1 cellular context compared by ENCODE assay signal in genomic region chr6:36671687-36672375, GRCh38.
TF ChIP-seq lines count a peak whose summit lies in the region.

No MANE protein-coding gene starts in this region.

TF ChIP-seq in HepG2, 621 proteins besides CTCF, POLR2A, EP300 and RAD21 (continued from another document and continues in another):
- 0 out of 2 replicates have a peak, but pooled peaks have one; percentile 60 for TF ChIP-seq HMGXB3 (CRISPR knock-in tag; IDR thresholded peaks at IDR 0.05; ENCODE audit: borderline replicate concordance)
- TF ChIP-seq, protein P1, sequence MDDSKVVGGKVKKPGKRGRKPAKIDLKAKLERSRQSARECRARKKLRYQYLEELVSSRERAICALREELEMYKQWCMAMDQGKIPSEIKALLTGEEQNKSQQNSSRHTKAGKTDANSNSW (CRISPR knock-in tag; IDR thresholded peaks at IDR 0.05; ENCODE audit: borderline replicate concordance) = no peak
- no peak for TF ChIP-seq THYN1 (CRISPR knock-in tag; IDR thresholded peaks at IDR 0.05; ENCODE audit: borderline replicate concordance, low read depth)
- TF ChIP-seq STAT5B (CRISPR knock-in tag; IDR thresholded peaks at IDR 0.05) = no peak
- no peak for TF ChIP-seq MLX (CRISPR knock-in tag; IDR thresholded peaks at IDR 0.05)
- TF ChIP-seq MAFF (IDR thresholded peaks at IDR 0.05; ENCODE audit: low read depth, low read length) = no peak
- TF ChIP-seq, protein P2, sequence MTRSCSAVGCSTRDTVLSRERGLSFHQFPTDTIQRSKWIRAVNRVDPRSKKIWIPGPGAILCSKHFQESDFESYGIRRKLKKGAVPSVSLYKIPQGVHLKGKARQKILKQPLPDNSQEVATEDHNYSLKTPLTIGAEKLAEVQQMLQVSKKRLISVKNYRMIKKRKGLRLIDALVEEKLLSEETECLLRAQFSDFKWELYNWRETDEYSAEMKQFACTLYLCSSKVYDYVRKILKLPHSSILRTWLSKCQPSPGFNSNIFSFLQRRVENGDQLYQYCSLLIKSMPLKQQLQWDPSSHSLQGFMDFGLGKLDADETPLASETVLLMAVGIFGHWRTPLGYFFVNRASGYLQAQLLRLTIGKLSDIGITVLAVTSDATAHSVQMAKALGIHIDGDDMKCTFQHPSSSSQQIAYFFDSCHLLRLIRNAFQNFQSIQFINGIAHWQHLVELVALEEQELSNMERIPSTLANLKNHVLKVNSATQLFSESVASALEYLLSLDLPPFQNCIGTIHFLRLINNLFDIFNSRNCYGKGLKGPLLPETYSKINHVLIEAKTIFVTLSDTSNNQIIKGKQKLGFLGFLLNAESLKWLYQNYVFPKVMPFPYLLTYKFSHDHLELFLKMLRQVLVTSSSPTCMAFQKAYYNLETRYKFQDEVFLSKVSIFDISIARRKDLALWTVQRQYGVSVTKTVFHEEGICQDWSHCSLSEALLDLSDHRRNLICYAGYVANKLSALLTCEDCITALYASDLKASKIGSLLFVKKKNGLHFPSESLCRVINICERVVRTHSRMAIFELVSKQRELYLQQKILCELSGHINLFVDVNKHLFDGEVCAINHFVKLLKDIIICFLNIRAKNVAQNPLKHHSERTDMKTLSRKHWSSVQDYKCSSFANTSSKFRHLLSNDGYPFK (CRISPR knock-in tag; IDR thresholded peaks at IDR 0.05; ENCODE audit: borderline replicate concordance) = no peak
- TF ChIP-seq ZNF724P (CRISPR knock-in tag; IDR thresholded peaks at IDR 0.05; ENCODE audit: borderline replicate concordance) = no peak
- TF ChIP-seq, protein P3, sequence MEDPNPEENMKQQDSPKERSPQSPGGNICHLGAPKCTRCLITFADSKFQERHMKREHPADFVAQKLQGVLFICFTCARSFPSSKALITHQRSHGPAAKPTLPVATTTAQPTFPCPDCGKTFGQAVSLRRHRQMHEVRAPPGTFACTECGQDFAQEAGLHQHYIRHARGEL (CRISPR knock-in tag; IDR thresholded peaks at IDR 0.05) = no peak
- TF ChIP-seq MEF2D (CRISPR knock-in tag; IDR thresholded peaks at IDR 0.05) = no peak
- no peak for TF ChIP-seq NCOR1 (IDR thresholded peaks at IDR 0.05; ENCODE audit: borderline replicate concordance, low read length)
- no peak for TF ChIP-seq ZNF550 (CRISPR knock-in tag; IDR thresholded peaks at IDR 0.05; ENCODE audit: borderline replicate concordance)
- TF ChIP-seq SUZ12 (IDR thresholded peaks at IDR 0.05; ENCODE audit: low read depth, low read length) = no peak
- no peak for TF ChIP-seq ZNF264 (CRISPR knock-in tag; IDR thresholded peaks at IDR 0.05)
- TF ChIP-seq NR1H2 (CRISPR knock-in tag; IDR thresholded peaks at IDR 0.05; ENCODE audit: borderline replicate concordance, low read depth) = no peak
- TF ChIP-seq ZNF251 (CRISPR knock-in tag; IDR thresholded peaks at IDR 0.05) = no peak; the same call in 1 of the 2 replicates
- peak; percentile 20; the same call in 1 of the 2 replicates for TF ChIP-seq MAX (IDR thresholded peaks at IDR 0.05)
- TF ChIP-seq, protein P4, sequence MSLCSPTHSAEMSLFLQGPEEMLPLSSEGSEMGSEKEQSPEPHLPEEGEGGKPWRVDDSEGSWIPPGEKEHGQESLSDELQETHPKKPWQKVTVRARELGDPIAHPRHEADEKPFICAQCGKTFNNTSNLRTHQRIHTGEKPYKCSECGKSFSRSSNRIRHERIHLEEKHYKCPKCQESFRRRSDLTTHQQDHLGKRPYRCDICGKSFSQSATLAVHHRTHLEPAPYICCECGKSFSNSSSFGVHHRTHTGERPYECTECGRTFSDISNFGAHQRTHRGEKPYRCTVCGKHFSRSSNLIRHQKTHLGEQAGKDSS (CRISPR knock-in tag; IDR thresholded peaks at IDR 0.05; ENCODE audit: borderline replicate concordance, low read depth) = no peak
- TF ChIP-seq ZNF33A (CRISPR knock-in tag; IDR thresholded peaks at IDR 0.05; ENCODE audit: borderline replicate concordance) = no peak
- no peak for TF ChIP-seq ZNF746 (CRISPR knock-in tag; IDR thresholded peaks at IDR 0.05)
- no peak for TF ChIP-seq MED8 (CRISPR knock-in tag; IDR thresholded peaks at IDR 0.05; ENCODE audit: insufficient replicate concordance)
- peak; percentile 68 for TF ChIP-seq ZFX (CRISPR knock-in tag; IDR thresholded peaks at IDR 0.05; ENCODE audit: low read depth)
- no peak for TF ChIP-seq ATF7-NPFF (CRISPR knock-in tag; IDR thresholded peaks at IDR 0.05; ENCODE audit: low read depth)
- TF ChIP-seq KLF6 (CRISPR knock-in tag; IDR thresholded peaks at IDR 0.05) = no peak
- TF ChIP-seq MLLT10 (CRISPR knock-in tag; IDR thresholded peaks at IDR 0.05) = no peak
- no peak for TF ChIP-seq ZSCAN9 (CRISPR knock-in tag; IDR thresholded peaks at IDR 0.05; ENCODE audit: borderline replicate concordance)
- TF ChIP-seq ONECUT2 (CRISPR knock-in tag; IDR thresholded peaks at IDR 0.05) = peak; percentile 82
- TF ChIP-seq NR3C1 (CRISPR knock-in tag; IDR thresholded peaks at IDR 0.05) = no peak
- TF ChIP-seq, protein P5, sequence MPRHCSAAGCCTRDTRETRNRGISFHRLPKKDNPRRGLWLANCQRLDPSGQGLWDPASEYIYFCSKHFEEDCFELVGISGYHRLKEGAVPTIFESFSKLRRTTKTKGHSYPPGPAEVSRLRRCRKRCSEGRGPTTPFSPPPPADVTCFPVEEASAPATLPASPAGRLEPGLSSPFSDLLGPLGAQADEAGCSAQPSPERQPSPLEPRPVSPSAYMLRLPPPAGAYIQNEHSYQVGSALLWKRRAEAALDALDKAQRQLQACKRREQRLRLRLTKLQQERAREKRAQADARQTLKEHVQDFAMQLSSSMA (CRISPR knock-in tag; IDR thresholded peaks at IDR 0.05) = no peak
- TF ChIP-seq RERE (CRISPR knock-in tag; IDR thresholded peaks at IDR 0.05; ENCODE audit: low read depth) = no peak
- TF ChIP-seq FOXA3 (CRISPR knock-in tag; IDR thresholded peaks at IDR 0.05) = peak; percentile 31; the same call in 1 of the 2 replicates
- TF ChIP-seq, protein P6, sequence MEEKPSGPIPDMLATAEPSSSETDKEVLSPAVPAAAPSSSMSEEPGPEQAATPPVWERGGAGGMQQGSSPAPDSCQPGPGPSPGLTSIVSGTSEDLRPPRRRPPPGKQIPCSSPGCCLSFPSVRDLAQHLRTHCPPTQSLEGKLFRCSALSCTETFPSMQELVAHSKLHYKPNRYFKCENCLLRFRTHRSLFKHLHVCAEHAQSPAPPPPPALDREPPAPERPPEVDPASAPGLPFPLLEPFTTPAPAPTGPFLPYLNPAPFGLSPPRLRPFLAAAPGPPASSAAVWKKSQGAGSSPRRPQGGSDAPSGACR (CRISPR knock-in tag; IDR thresholded peaks at IDR 0.05) = no peak
- TF ChIP-seq ZNF710 (CRISPR knock-in tag; IDR thresholded peaks at IDR 0.05; ENCODE audit: borderline replicate concordance) = no peak
- TF ChIP-seq MTA3 (CRISPR knock-in tag; IDR thresholded peaks at IDR 0.05) = no peak
- TF ChIP-seq, protein P7, sequence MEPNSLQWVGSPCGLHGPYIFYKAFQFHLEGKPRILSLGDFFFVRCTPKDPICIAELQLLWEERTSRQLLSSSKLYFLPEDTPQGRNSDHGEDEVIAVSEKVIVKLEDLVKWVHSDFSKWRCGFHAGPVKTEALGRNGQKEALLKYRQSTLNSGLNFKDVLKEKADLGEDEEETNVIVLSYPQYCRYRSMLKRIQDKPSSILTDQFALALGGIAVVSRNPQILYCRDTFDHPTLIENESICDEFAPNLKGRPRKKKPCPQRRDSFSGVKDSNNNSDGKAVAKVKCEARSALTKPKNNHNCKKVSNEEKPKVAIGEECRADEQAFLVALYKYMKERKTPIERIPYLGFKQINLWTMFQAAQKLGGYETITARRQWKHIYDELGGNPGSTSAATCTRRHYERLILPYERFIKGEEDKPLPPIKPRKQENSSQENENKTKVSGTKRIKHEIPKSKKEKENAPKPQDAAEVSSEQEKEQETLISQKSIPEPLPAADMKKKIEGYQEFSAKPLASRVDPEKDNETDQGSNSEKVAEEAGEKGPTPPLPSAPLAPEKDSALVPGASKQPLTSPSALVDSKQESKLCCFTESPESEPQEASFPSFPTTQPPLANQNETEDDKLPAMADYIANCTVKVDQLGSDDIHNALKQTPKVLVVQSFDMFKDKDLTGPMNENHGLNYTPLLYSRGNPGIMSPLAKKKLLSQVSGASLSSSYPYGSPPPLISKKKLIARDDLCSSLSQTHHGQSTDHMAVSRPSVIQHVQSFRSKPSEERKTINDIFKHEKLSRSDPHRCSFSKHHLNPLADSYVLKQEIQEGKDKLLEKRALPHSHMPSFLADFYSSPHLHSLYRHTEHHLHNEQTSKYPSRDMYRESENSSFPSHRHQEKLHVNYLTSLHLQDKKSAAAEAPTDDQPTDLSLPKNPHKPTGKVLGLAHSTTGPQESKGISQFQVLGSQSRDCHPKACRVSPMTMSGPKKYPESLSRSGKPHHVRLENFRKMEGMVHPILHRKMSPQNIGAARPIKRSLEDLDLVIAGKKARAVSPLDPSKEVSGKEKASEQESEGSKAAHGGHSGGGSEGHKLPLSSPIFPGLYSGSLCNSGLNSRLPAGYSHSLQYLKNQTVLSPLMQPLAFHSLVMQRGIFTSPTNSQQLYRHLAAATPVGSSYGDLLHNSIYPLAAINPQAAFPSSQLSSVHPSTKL (CRISPR knock-in tag; IDR thresholded peaks at IDR 0.05) = peak; percentile 53
